In the genomic region with DNA sequence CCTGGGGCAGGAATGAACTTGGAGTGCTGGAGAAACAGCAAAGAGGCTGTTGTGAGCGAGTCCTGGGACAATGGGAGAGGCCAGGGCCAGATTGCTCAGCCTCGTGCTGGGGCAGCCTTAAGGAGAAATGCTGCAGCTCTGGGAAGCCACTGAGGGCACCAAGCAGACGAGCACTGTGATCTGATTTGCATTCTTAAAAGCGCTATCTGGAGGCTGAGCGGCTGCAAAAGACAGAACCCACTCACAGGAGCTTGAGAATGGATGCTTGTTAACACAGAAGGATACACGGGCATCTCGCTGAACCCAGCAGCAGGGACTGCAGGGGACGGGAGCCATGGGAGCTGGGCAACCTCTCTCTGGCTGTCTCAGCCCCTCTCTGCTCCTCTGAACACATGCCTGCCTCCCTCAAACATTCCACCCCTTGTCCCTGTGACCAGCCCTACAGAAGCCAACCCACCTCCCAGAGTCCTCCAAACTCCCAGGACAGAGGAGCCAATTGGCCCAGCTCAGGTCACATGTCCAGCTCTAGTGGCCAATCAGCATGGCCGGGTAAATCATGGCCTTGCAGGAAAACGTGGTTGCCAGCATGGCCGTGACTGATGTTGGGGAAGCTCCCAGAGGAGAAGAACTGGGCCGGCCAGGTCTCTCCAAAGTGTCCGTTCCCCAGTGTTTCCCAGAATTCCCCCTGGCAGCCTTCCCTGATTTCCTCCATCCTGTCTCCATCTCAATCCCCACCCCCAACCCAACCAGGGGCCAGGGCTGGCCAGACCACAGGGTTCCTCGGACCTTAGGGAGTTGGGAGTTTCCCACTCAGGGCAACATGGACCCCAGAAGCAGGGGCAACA, we compare ENCODE assay signal across 21 cellular contexts.
DNase-seq lines count a peak whose midpoint lies in the region; ATAC-seq, FAIRE-seq and TF ChIP-seq lines count a peak whose summit lies in the region.
"Had no signal": no experiment of that assay in that cellular context is flagged by ENCODE, and none has a peak within 500 bp of the region (broad histone marks: within the 10 kb centered on the region; RNA-seq: fewer than 3 reads in every experiment).

No MANE protein-coding gene starts in this region.

- H4K20me1 ChIP-seq in K562 (replicated peaks; ENCODE audit: control insufficient read depth, insufficient read depth, low read length) (no peaks in the 10 kb centered on the region), SK-N-SH (ENCODE audit: insufficient read depth) (no peaks in the 10 kb centered on the region)

- H3K4me2 ChIP-seq in K562 (ENCODE audit: insufficient read depth, low read length) (no peak overlapping the region), SK-N-SH (no peak overlapping the region)

- intact Hi-C loops in Right ventricle myocardium superior (cut with DNase I): no loop called here
- intact Hi-C loops in K562 (cut with micrococcal nuclease): no loop called here
- intact Hi-C loops in spleen (cut with DNase I; ENCODE audit: low total_unique reads): no loop called here
- intact Hi-C loops in ascending aorta (cut with DNase I): no loop called here

- DNase-seq in right atrium auricular region (ENCODE audit: low spot score): no peak
- DNase-seq in Right ventricle myocardium superior: no peak
- peak in 1 of 4 experiments; percentile 43 for DNase-seq in K562 (ENCODE audit: extremely low read depth in 1 of 4, low spot score in 3 of 4)
- DNase-seq in iPS-NIHi11 (ENCODE audit: low spot score): peak; percentile 37
- DNase-seq in spleen: peak; percentile 19
- DNase-seq in SK-N-SH: no peak
- DNase-seq in ascending aorta (ENCODE audit: low spot score in 2 of 2): no peak
- DNase-seq: H9, IMR-90, Kasumi-1, NCI-H1048, NCI-H1417 treated with DMSO at 0.1 percent for 48 hours, NCI-H187, NCI-H446 treated with DMSO at 0.1 percent for 48 hours, NCI-H526 treated with DMSO at 0.1 percent for 48 hours, PC-3, SHP77 treated with DMSO at 0.1 percent for 48 hours had no signal

- H3K9ac ChIP-seq in K562 (ENCODE audit: insufficient read depth in 1 of 2, low read depth in 2 of 2, low read length in 2 of 2) (no peak overlapping the region), SK-N-SH (no peak overlapping the region)

- no peaks in the 10 kb centered on the region for H3K9me2 ChIP-seq in SK-N-SH

- H2AFZ ChIP-seq in K562 (ENCODE audit: low read depth, low read length) (no peak overlapping the region), SK-N-SH (ENCODE audit: low read depth) (no peak overlapping the region)

- no peaks in the 10 kb centered on the region for H3K9me1 ChIP-seq in K562 (ENCODE audit: control insufficient read depth, insufficient read depth, low read length)

- H3K4me3 ChIP-seq in right atrium auricular region (no peak overlapping the region), K562 (no peak overlapping the region), spleen (no peak overlapping the region), SK-N-SH (ENCODE audit: low read depth in 2 of 2, low read length in 1 of 2) (no peak overlapping the region), ascending aorta (no peak overlapping the region)
- H3K4me3 ChIP-seq: SK-N-MC had no signal

- ATAC-seq in Right ventricle myocardium superior (ENCODE audit: poor library complexity) (no peak), K562 (peak; percentile 41; the same call in 1 of the 3 replicates), HG03565 (IDR thresholded peaks at IDR 0.05; ENCODE audit: unreplicated experiment) (no peak)
- ATAC-seq: PC-3 had no signal

- H3K27me3 ChIP-seq in right atrium auricular region (no peaks in the 10 kb centered on the region), K562 (ENCODE audit: control insufficient read depth in 2 of 2, insufficient read depth in 2 of 2, low read length in 2 of 2) (peaks cover 2 to 33% of the 10 kb centered on the region in 2 experiments; a peak in 2 of 5 replicates), spleen (replicated peaks in 1 of 7) (no peaks in the 10 kb centered on the region), SK-N-SH (ENCODE audit: insufficient read depth) (no peaks in the 10 kb centered on the region), ascending aorta (no peaks in the 10 kb centered on the region)

- H3K27ac ChIP-seq in right atrium auricular region: peak overlapping the region; percentile 51 to 70
- no peak overlapping the region for H3K27ac ChIP-seq in K562 (ENCODE audit: extremely low read depth, low read depth, low read length)
- no peak overlapping the region for H3K27ac ChIP-seq in spleen
- no peak overlapping the region for H3K27ac ChIP-seq in SK-N-SH (ENCODE audit: low read depth in 2 of 2, low read length in 1 of 2)
- no peak overlapping the region for H3K27ac ChIP-seq in ascending aorta
- H3K27ac ChIP-seq: 22Rv1, SK-N-MC had no signal

- 5% methylated on average over 14 of the region's 14 CpGs for WGBS in K562 (ENCODE audit: insufficient coverage, low coverage, missing lambda C conversion rate)
- WGBS in spleen, 5 donors: 66 to 84% (median 73%) methylated on average over 14 of the region's 14 CpGs
- WGBS in SK-N-SH (ENCODE audit: low lambda C conversion rate): 33% methylated on average over 10 of the region's 14 CpGs

- TF ChIP-seq RAD21 in K562 (CRISPR knock-in tag; conservative IDR thresholded peaks at IDR 0.05 in 1 of 2, IDR thresholded peaks at IDR 0.05 in 1 of 2) (no peak), SK-N-SH (IDR thresholded peaks at IDR 0.05; ENCODE audit: low read length) (no peak)

- in situ Hi-C loops in K562 (cut with MboI): no loop called here

- no TSS peak for BruUV-seq in K562 (replicated peaks; lab: Mats Ljungman, UMichigan)

- no peaks in the 10 kb centered on the region for H3K4me1 ChIP-seq in right atrium auricular region
- no peaks in the 10 kb centered on the region; a peak in 1 of 5 replicates for H3K4me1 ChIP-seq in K562 (replicated peaks in 1 of 2; ENCODE audit: control insufficient read depth in 2 of 2, insufficient read depth in 2 of 2, low read length in 2 of 2)
- no peaks in the 10 kb centered on the region for H3K4me1 ChIP-seq in spleen
- peaks cover 0 to 20% of the 10 kb centered on the region in 2 experiments; a peak in 2 of 4 replicates for H3K4me1 ChIP-seq in SK-N-SH (ENCODE audit: control insufficient read depth in 1 of 2, insufficient read depth in 2 of 2, low read depth in 1 of 2, low read length in 1 of 2)
- H3K4me1 ChIP-seq in ascending aorta: no peaks in the 10 kb centered on the region

- no peaks in the 10 kb centered on the region for H3K79me2 ChIP-seq in K562 (ENCODE audit: control insufficient read depth, insufficient read depth, low read length)
- no peaks in the 10 kb centered on the region for H3K79me2 ChIP-seq in SK-N-SH (ENCODE audit: insufficient read depth)

- POLR2A ChIA-PET in K562 (lab: Yijun Ruan, JAX) (interaction anchor here (0.6 to 1.0 kb wide), 2 partner anchors 10 to 1949 kb away, joined by 3 to 4 read pairs; no protein-coding TSS in a partner anchor), SK-N-SH (lab: Yijun Ruan, JAX) (no interaction called here)

- H3F3A ChIP-seq in SK-N-SH (replicated peaks; ENCODE audit: insufficient read depth): no peaks in the 10 kb centered on the region

- CTCF ChIA-PET in K562 (lab: Yijun Ruan, JAX; ENCODE audit: low intra/inter-chr PET ratio): no interaction called here
- CTCF ChIA-PET in SK-N-SH (lab: Yijun Ruan, JAX): interaction anchor here (0.7 to 1.2 kb wide), 6 partner anchors 15 to 140 kb away, joined by 3 read pairs; no protein-coding TSS in a partner anchor

- TF ChIP-seq CTCF in right atrium auricular region (IDR thresholded peaks at IDR 0.05) (no peak), K562 (IDR thresholded peaks at IDR 0.05 in 2 of 3, conservative IDR thresholded peaks at IDR 0.05 in 1 of 3; ENCODE audit: insufficient read depth in 2 of 3, low read depth in 1 of 3, low read length in 3 of 3) (no peak), spleen (IDR thresholded peaks at IDR 0.05 in 8 of 11, conservative IDR thresholded peaks at IDR 0.05 in 3 of 11) (no peak), SK-N-SH (IDR thresholded peaks at IDR 0.05) (no peak), ascending aorta (IDR thresholded peaks at IDR 0.05) (no peak)

- H3K9me3 ChIP-seq in right atrium auricular region: no peaks in the 10 kb centered on the region
- no peaks in the 10 kb centered on the region for H3K9me3 ChIP-seq in K562 (replicated peaks; ENCODE audit: control insufficient read depth, insufficient read depth, low read depth, low read length)
- no peaks in the 10 kb centered on the region for H3K9me3 ChIP-seq in spleen
- H3K9me3 ChIP-seq in SK-N-SH: no peaks in the 10 kb centered on the region
- H3K9me3 ChIP-seq in ascending aorta: no peaks in the 10 kb centered on the region

- H3K36me3 ChIP-seq in right atrium auricular region (no peaks in the 10 kb centered on the region), K562 (ENCODE audit: control insufficient read depth, insufficient read depth, low read length) (no peaks in the 10 kb centered on the region), spleen (no peaks in the 10 kb centered on the region), SK-N-SH (replicated peaks in 1 of 2; ENCODE audit: control insufficient read depth in 1 of 2, insufficient read depth in 2 of 2, low read length in 1 of 2) (no peaks in the 10 kb centered on the region), ascending aorta (no peaks in the 10 kb centered on the region)

- FAIRE-seq in K562 (lab: Jason Lieb, UNC): no peak
- FAIRE-seq: HTR-8/SVneo had no signal

- TF ChIP-seq EP300 in K562 (IDR thresholded peaks at IDR 0.05; ENCODE audit: low read length) (no peak), SK-N-SH (IDR thresholded peaks at IDR 0.05; ENCODE audit: borderline replicate concordance in 1 of 2, low read depth in 1 of 2, low read length in 1 of 2) (no peak)

- TF ChIP-seq POLR2A in K562 (conservative IDR thresholded peaks at IDR 0.05) (no peak), spleen (IDR thresholded peaks at IDR 0.05) (no peak)

TF ChIP-seq in SK-N-SH, 30 proteins besides CTCF, POLR2A, EP300 and RAD21 (continues in another document):
- no peak for TF ChIP-seq ELF1 (IDR thresholded peaks at IDR 0.05)
- no peak for TF ChIP-seq MEF2A (IDR thresholded peaks at IDR 0.05; ENCODE audit: borderline replicate concordance, low read depth)
- TF ChIP-seq NRF1 (IDR thresholded peaks at IDR 0.05; ENCODE audit: low read depth, low read length): no peak
- no peak for TF ChIP-seq SIN3A (IDR thresholded peaks at IDR 0.05; ENCODE audit: borderline replicate concordance, low read depth, low read length)
- TF ChIP-seq TCF12 (IDR thresholded peaks at IDR 0.05): no peak

Comparison
In these comparisons a context has a peak if more than half of its experiments do, and no peak if none do; other contexts are left out.
1. DNase-seq: peak in iPS-NIHi11 (single experiment) and spleen (single experiment); none in right atrium auricular region (single experiment), Right ventricle myocardium superior (single experiment), SK-N-SH (single experiment) and ascending aorta (0 of 2).
2. H3K27ac ChIP-seq: peak in right atrium auricular region (2 of 2); none in K562 (single experiment), spleen (0 of 8), SK-N-SH (0 of 2) and ascending aorta (0 of 2).